Comparison of ENCODE assay signal across 1 cellular context in genomic region chr7:56074371-56074791, GRCh38.
TF ChIP-seq lines count a peak whose summit lies in the region.

No MANE protein-coding gene starts in this region.

TF ChIP-seq in endothelial cell of umbilical vein, 7 proteins besides CTCF, POLR2A, EP300 and RAD21:
- TF ChIP-seq JUN (IDR thresholded peaks at IDR 0.05; ENCODE audit: borderline replicate concordance, insufficient read depth, insufficient read length, low read depth) (no peak), GATA2 (IDR thresholded peaks at IDR 0.05; ENCODE audit: insufficient read depth, insufficient read length, low read depth, low read length) (no peak), MYC (IDR thresholded peaks at IDR 0.05; ENCODE audit: low read depth, low read length) (no peak), MAX (IDR thresholded peaks at IDR 0.05; ENCODE audit: insufficient read depth, insufficient read length) (no peak), EZH2 (IDR thresholded peaks at IDR 0.05; ENCODE audit: borderline replicate concordance, low read depth, low read length, severe bottlenecking) (no peak), POLR2AphosphoS5 (IDR thresholded peaks at IDR 0.05; ENCODE audit: insufficient read depth, low read depth, low read length) (no peak), FOS (IDR thresholded peaks at IDR 0.05; ENCODE audit: borderline replicate concordance, insufficient read depth, low read length) (no peak)
